Comparison of ENCODE assay signal across 1 cellular context in the genomic region with DNA sequence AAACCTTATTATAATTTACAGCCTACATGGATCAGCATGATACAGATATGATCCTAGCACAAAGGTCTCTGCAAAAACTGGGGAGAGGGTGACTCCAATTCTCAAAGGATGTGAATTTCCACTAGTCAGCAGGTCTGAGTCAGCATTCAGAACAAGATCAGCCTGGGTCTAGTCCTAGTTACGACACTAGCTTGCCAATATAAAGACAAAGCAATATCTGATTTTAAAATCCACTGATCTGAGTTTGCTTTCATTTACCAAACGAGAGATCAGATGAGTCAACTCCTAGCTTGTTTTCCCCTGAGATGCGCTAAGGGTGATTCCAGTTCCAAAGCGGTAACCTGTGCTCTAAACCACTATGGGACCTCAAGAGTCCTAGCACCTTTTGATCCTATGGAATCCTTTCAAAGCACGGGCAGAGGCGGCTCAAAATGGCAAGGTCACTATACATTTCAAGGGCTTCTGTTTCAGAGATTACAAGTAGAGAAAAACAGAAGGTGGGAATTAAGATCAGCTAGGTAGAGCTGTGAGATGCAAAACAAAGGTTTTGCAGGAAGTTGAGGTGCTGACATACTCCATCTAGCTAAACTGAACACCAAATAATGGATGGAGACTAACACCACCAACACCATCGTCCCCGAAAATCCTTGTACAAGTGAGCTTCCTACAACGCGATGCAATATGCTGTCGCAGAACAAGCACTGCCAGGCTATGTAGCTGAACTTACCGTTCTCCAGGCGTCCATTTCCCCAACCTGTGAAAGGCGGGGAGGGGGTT.
TF ChIP-seq lines count a peak whose summit lies in the region.

No MANE protein-coding gene starts in this region.

TF ChIP-seq in K562, 482 proteins besides CTCF, POLR2A, EP300 and RAD21 (continued from another document):
- TF ChIP-seq ZBTB40 (IDR thresholded peaks at IDR 0.05) (0 out of 2 replicates have a peak, but pooled peaks have one; percentile 16), ZBTB40 (CRISPR knock-in tag; IDR thresholded peaks at IDR 0.05) (no peak), GABPA (tag; conservative IDR thresholded peaks at IDR 0.05; ENCODE audit: low read depth) (no peak), XRCC5 (IDR thresholded peaks at IDR 0.05; ENCODE audit: low read depth, low read length) (no peak), LARP7 (IDR thresholded peaks at IDR 0.05) (no peak), TARDBP (IDR thresholded peaks at IDR 0.05) (no peak), LCOR (CRISPR knock-in tag; IDR thresholded peaks at IDR 0.05) (no peak)
- TF ChIP-seq, protein P1, sequence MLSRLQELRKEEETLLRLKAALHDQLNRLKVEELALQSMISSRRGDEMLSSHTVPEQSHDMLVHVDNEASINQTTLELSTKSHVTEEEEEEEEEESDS (CRISPR knock-in tag; IDR thresholded peaks at IDR 0.05), result no peak
TF ChIP-seq in K562: peak in this region for 19.
